18 cellular contexts compared by ENCODE assay signal in genomic region chr17:19857640-19858039, GRCh38. TPM values are rescaled to one million over a fixed set of nuclear protein-coding genes. Genes with fewer than 3 reads are reported as not detected.
A peak's percentile ranks its signal among the peaks of the same experiment; 100 is the strongest.
DNase-seq lines count a peak whose midpoint lies in the region; ATAC-seq and TF ChIP-seq lines count a peak whose summit lies in the region.
"Had no signal": no experiment of that assay in that cellular context is flagged by ENCODE, and none has a peak within 500 bp of the region (broad histone marks: within the 10 kb centered on the region; RNA-seq: fewer than 3 reads in every experiment).

No MANE protein-coding gene starts in this region.

- H2BK15ac ChIP-seq in IMR-90 (ENCODE audit: low read depth, low read length) = no peak overlapping the region

- H3K18ac ChIP-seq in IMR-90 (ENCODE audit: low read depth, low read length) = no peak overlapping the region

- BruUV-seq in IMR-90 (replicated peaks; lab: Mats Ljungman, UMichigan) = no TSS peak

- H3K23ac ChIP-seq in IMR-90 (ENCODE audit: low read depth, low read length) = 0 out of 2 replicates have a peak overlapping the region, but pooled peaks have one; percentile 51

- H4K8ac ChIP-seq in IMR-90 (ENCODE audit: low read depth in 2 of 2, low read length in 2 of 2) = no peak overlapping the region

- no peaks in the 10 kb centered on the region for H3K79me2 ChIP-seq in SK-N-SH (ENCODE audit: insufficient read depth)

- H3K36me3 ChIP-seq in CD8-positive, alpha-beta T cell (ENCODE audit: insufficient read depth, low read length) = no peaks in the 10 kb centered on the region
- H3K36me3 ChIP-seq in IMR-90 (ENCODE audit: control insufficient read depth, insufficient read depth, low read length) = peaks cover 10% of the 10 kb centered on the region; the same call in 1 of the 2 replicates
- peaks cover 3 to 17% of the 10 kb centered on the region in 2 experiments for H3K36me3 ChIP-seq in SK-N-SH (replicated peaks in 1 of 2; ENCODE audit: control insufficient read depth in 1 of 2, insufficient read depth in 2 of 2, low read length in 1 of 2)
- H3K36me3 ChIP-seq in endocrine pancreas (ENCODE audit: control insufficient read depth, insufficient read depth, low read length) = peaks cover 2% of the 10 kb centered on the region

- intact Hi-C loops in CD8-positive, alpha-beta T cell (cut with DNase I, micrococcal nuclease) = no loop called here
- intact Hi-C loops in IMR-90 (cut with micrococcal nuclease) = no loop called here

- no peaks in the 10 kb centered on the region for H3K4me1 ChIP-seq in CD8-positive, alpha-beta T cell (ENCODE audit: insufficient read depth, low read length)
- H3K4me1 ChIP-seq in IMR-90 (ENCODE audit: control insufficient read depth, insufficient read depth, low read length) = no peaks in the 10 kb centered on the region
- no peaks in the 10 kb centered on the region; a peak in 1 of 4 replicates for H3K4me1 ChIP-seq in SK-N-SH (ENCODE audit: control insufficient read depth in 1 of 2, insufficient read depth in 2 of 2, low read depth in 1 of 2, low read length in 1 of 2)
- H3K4me1 ChIP-seq in endocrine pancreas (ENCODE audit: control insufficient read depth, insufficient read depth, low read length) = no peaks in the 10 kb centered on the region
- H3K4me1 ChIP-seq: BLaER1 treated with 17β-estradiol and CSF1 and Interleukin-3, amounts not matched to agents 10 nM and 100 nM had no signal

- H3K79me1 ChIP-seq in IMR-90 (ENCODE audit: low read depth in 1 of 2, low read length in 2 of 2) = no peaks in the 10 kb centered on the region; a peak in 1 of 4 replicates

- POLR2A ChIA-PET in CD8-positive, alpha-beta T cell (lab: Charles Lee) = no interaction called here
- POLR2A ChIA-PET in IMR-90 (lab: Charles Lee; ENCODE audit: unreplicated experiment) = interaction anchor here (0.5 kb wide), 1 partner anchor 187 kb away, joined by 15 read pairs; no protein-coding TSS in a partner anchor
- POLR2A ChIA-PET in SK-N-SH (lab: Yijun Ruan, JAX) = interaction anchor here (1.5 kb wide), 1 partner anchor 11 kb away, joined by 3 read pairs; no protein-coding TSS in a partner anchor

- no peak overlapping the region for H3K4me3 Mint-ChIP-seq in CD8-positive, alpha-beta T cell
- H3K4me3 Mint-ChIP-seq: B cell; CD8-positive, alpha-beta memory T cell; HFFc6 had no signal

- TF ChIP-seq RAD21 in IMR-90 (IDR thresholded peaks at IDR 0.05; ENCODE audit: low read length) (no peak), SK-N-SH (IDR thresholded peaks at IDR 0.05; ENCODE audit: low read length) (no peak)

- H2BK5ac ChIP-seq in IMR-90 (ENCODE audit: low read depth, low read length, poor library complexity, severe bottlenecking) = no peak overlapping the region

- no peaks in the 10 kb centered on the region for H3K9me3 ChIP-seq in CD8-positive, alpha-beta T cell (ENCODE audit: low read length)
- H3K9me3 ChIP-seq in IMR-90 (ENCODE audit: control insufficient read depth, insufficient read depth, low read length) (no peaks in the 10 kb centered on the region), SK-N-SH (no peaks in the 10 kb centered on the region), endocrine pancreas (ENCODE audit: control insufficient read depth, low read length) (no peaks in the 10 kb centered on the region)
- H3K9me3 ChIP-seq: BLaER1 treated with 17β-estradiol and CSF1 and Interleukin-3, amounts not matched to agents 10 nM and 100 nM had no signal

- TF ChIP-seq EP300 in SK-N-SH (IDR thresholded peaks at IDR 0.05; ENCODE audit: borderline replicate concordance in 1 of 2, low read depth in 1 of 2, low read length in 1 of 2) = no peak

- no peak overlapping the region for H3K14ac ChIP-seq in IMR-90 (replicated peaks; ENCODE audit: low read depth, low read length)

- H3K9me3 Mint-ChIP-seq in CD8-positive, alpha-beta T cell = no peaks in the 10 kb centered on the region
- H3K9me3 Mint-ChIP-seq: CD8-positive, alpha-beta memory T cell; HFFc6 had no signal

- no peak overlapping the region for H3K4me2 ChIP-seq in IMR-90 (ENCODE audit: low read depth, low read length)
- no peak overlapping the region for H3K4me2 ChIP-seq in SK-N-SH
- H3K4me2 ChIP-seq: BLaER1 treated with 17β-estradiol and CSF1 and Interleukin-3, amounts not matched to agents 10 nM and 100 nM had no signal

- H3K9ac ChIP-seq in IMR-90 (ENCODE audit: low read depth, low read length) (no peak overlapping the region), SK-N-SH (no peak overlapping the region), endocrine pancreas (ENCODE audit: control insufficient read depth, insufficient read depth, low read length) (peak overlapping the region; percentile 41)
- H3K9ac ChIP-seq: BLaER1 treated with 17β-estradiol and CSF1 and Interleukin-3, amounts not matched to agents 10 nM and 100 nM had no signal

- H3K4ac ChIP-seq in IMR-90 (ENCODE audit: low read depth, low read length) = no peak overlapping the region

- no peak overlapping the region for H4K91ac ChIP-seq in IMR-90 (ENCODE audit: insufficient read depth, low read depth, low read length)

- H3K9me2 ChIP-seq in SK-N-SH = no peaks in the 10 kb centered on the region

- no peaks in the 10 kb centered on the region for H3F3A ChIP-seq in SK-N-SH (replicated peaks; ENCODE audit: insufficient read depth)

- no peak overlapping the region for H2AK9ac ChIP-seq in IMR-90 (replicated peaks; ENCODE audit: low read depth, low read length, poor library complexity)

- H3K27ac Mint-ChIP-seq in CD8-positive, alpha-beta T cell = peak overlapping the region; percentile 60
- H3K27ac Mint-ChIP-seq: B cell, HFFc6 had no signal

- ATAC-seq in CD8-positive, alpha-beta T cell = no peak
- ATAC-seq in IMR-90 (ENCODE audit: low read depth) = peak; percentile 27; the same call in 1 of the 2 replicates
- no peak for ATAC-seq in HG02870 (IDR thresholded peaks at IDR 0.05; ENCODE audit: unreplicated experiment)
- ATAC-seq in GM21526 (IDR thresholded peaks at IDR 0.05; ENCODE audit: low FRiP score, unreplicated experiment) = no peak
- no peak for ATAC-seq in HG03095 (IDR thresholded peaks at IDR 0.05; ENCODE audit: unreplicated experiment)
- ATAC-seq: HCT116, K562 had no signal

- H3K4me1 Mint-ChIP-seq in CD8-positive, alpha-beta T cell (ENCODE audit: low read depth) = peaks cover 3% of the 10 kb centered on the region
- H3K4me1 Mint-ChIP-seq: B cell; CD8-positive, alpha-beta memory T cell had no signal

- no peak overlapping the region for H3K27ac ChIP-seq in CD8-positive, alpha-beta T cell (ENCODE audit: low read depth, low read length)
- H3K27ac ChIP-seq in IMR-90 (ENCODE audit: insufficient read depth, low read length) (no peak overlapping the region), SK-N-SH (ENCODE audit: low read depth in 2 of 2, low read length in 1 of 2) (no peak overlapping the region)
- H3K27ac ChIP-seq: BLaER1 treated with 17β-estradiol and CSF1 and Interleukin-3, amounts not matched to agents 10 nM and 100 nM; HL-60 had no signal

- TF ChIP-seq CTCF in CD8-positive, alpha-beta T cell (IDR thresholded peaks at IDR 0.05) = no peak
- TF ChIP-seq CTCF in IMR-90 (conservative IDR thresholded peaks at IDR 0.05; ENCODE audit: low read depth, low read length) (no peak), SK-N-SH (IDR thresholded peaks at IDR 0.05) (no peak)

- TF ChIP-seq POLR2A in IMR-90 (IDR thresholded peaks at IDR 0.05; ENCODE audit: low read depth, low read length) = no peak

- CTCF ChIA-PET in CD8-positive, alpha-beta T cell (lab: Charles Lee) = interaction anchor here (0.9 to 1.1 kb wide), 2 partner anchors 9 to 259 kb away, joined by 3 to 5 read pairs; no protein-coding TSS in a partner anchor
- CTCF ChIA-PET in IMR-90 (lab: Yijun Ruan, JAX) = interaction anchor here (0.6 to 1.2 kb wide), 3 partner anchors 10 to 590 kb away, joined by 3 to 5 read pairs (median 3); partner anchors contain the start of gene ULK2
- CTCF ChIA-PET in SK-N-SH (lab: Yijun Ruan, JAX) = no interaction called here

- H3K27me3 ChIP-seq in CD8-positive, alpha-beta T cell (ENCODE audit: insufficient read depth, low read length) = no peaks in the 10 kb centered on the region
- H3K27me3 ChIP-seq in IMR-90 (ENCODE audit: control insufficient read depth, insufficient read depth, low read length) = no peaks in the 10 kb centered on the region
- H3K27me3 ChIP-seq in SK-N-SH (ENCODE audit: insufficient read depth) = no peaks in the 10 kb centered on the region
- H3K27me3 ChIP-seq in endocrine pancreas (ENCODE audit: control insufficient read depth, insufficient read depth, low read length) = no peaks in the 10 kb centered on the region
- H3K27me3 ChIP-seq: BLaER1 treated with 17β-estradiol and CSF1 and Interleukin-3, amounts not matched to agents 10 nM and 100 nM had no signal

- H3K56ac ChIP-seq in IMR-90 (ENCODE audit: extremely low read depth, insufficient read depth, low read length) = no peak overlapping the region

- no peak overlapping the region for H2BK20ac ChIP-seq in IMR-90 (ENCODE audit: low read depth, low read length)

- H4K5ac ChIP-seq in IMR-90 (ENCODE audit: low read depth, low read length) = no peak overlapping the region

- H3K36me3 Mint-ChIP-seq in CD8-positive, alpha-beta T cell = peaks cover 34% of the 10 kb centered on the region

- no peaks in the 10 kb centered on the region for H3K9me1 ChIP-seq in IMR-90 (ENCODE audit: insufficient read depth, low read length)

- DNase-seq in CD8-positive, alpha-beta T cell = no peak
- DNase-seq in IMR-90 (no peak), SK-N-SH (peak; percentile 29), hepatic stellate cell (ENCODE audit: low spot score) (no peak)
- DNase-seq: CD8-positive, alpha-beta memory T cell; COR-L47; GOT3; H7; HFFc6 had no signal

- no peak overlapping the region for H2AFZ ChIP-seq in IMR-90 (replicated peaks; ENCODE audit: low read length, poor library complexity)
- H2AFZ ChIP-seq in SK-N-SH (ENCODE audit: low read depth) = no peak overlapping the region

- in situ Hi-C loops in IMR-90 (cut with MboI; ENCODE audit: low sequenced_read_pairs) = no loop called here

- WGBS in IMR-90 (ENCODE audit: extremely low coverage in 2 of 2, insufficient read length in 1 of 2), 2 experiments = 83% methylated on average over 1 of the region's 2 CpGs; no CpG with 5 or more reads in 1 of the 2 experiments
- 50% methylated on average over 2 of the region's 2 CpGs for WGBS in SK-N-SH (ENCODE audit: low lambda C conversion rate)

- dilution Hi-C loops in IMR-90 (cut with HindIII; ENCODE audit: low sequenced_read_pairs, unreplicated experiment) = no loop called here

- no peak overlapping the region for H3K4me3 ChIP-seq in CD8-positive, alpha-beta T cell (ENCODE audit: low read depth, low read length)
- H3K4me3 ChIP-seq in IMR-90 (ENCODE audit: insufficient read depth, low read depth, low read length) = no peak overlapping the region
- no peak overlapping the region for H3K4me3 ChIP-seq in SK-N-SH (ENCODE audit: low read depth in 2 of 2, low read length in 1 of 2)
- H3K4me3 ChIP-seq in endocrine pancreas (ENCODE audit: control insufficient read depth, insufficient read depth, low read length) = no peak overlapping the region
- H3K4me3 ChIP-seq: BLaER1 treated with 17β-estradiol and CSF1 and Interleukin-3, amounts not matched to agents 10 nM and 100 nM; K562 had no signal

- H4K20me1 ChIP-seq in IMR-90 (ENCODE audit: insufficient read depth, low read length) = no peaks in the 10 kb centered on the region
- H4K20me1 ChIP-seq in SK-N-SH (ENCODE audit: insufficient read depth) = no peaks in the 10 kb centered on the region
- H4K20me1 ChIP-seq: BLaER1 treated with 17β-estradiol and CSF1 and Interleukin-3, amounts not matched to agents 10 nM and 100 nM had no signal

- H3K27me3 Mint-ChIP-seq in CD8-positive, alpha-beta T cell (ENCODE audit: low read depth) = no peaks in the 10 kb centered on the region
- H3K27me3 Mint-ChIP-seq: B cell; CD8-positive, alpha-beta memory T cell had no signal

- no peak overlapping the region for H2BK120ac ChIP-seq in IMR-90 (ENCODE audit: low read depth, low read length)

- H2AK5ac ChIP-seq in IMR-90 (ENCODE audit: low read depth, low read length) = no peak overlapping the region

RNA-seq across cellular contexts. Expression of gene ULK2, which starts 10.1 kb away (rescaled TPM):
- total RNA-seq in CD8-positive, alpha-beta T cell = 10 to 100 TPM in 1 of 2 experiments, 1 to 10 TPM in 1; 7.6 to 10.7 TPM
- total RNA-seq in IMR-90 (2012; rRNA removed) = 7.8 and 10.8 TPM in 2 replicates
- 7.9 and 8.9 TPM in 2 replicates for polyA plus RNA-seq in IMR-90 (2012; rRNA removed)
- 1.7 and 6.4 TPM in 2 replicates for polyA plus RNA-seq in IMR-90 (2012; cell fraction: cytosol; rRNA removed)
- 20.1 and 24.2 TPM in 2 replicates for polyA plus RNA-seq in IMR-90 (2012; cell fraction: nucleus; rRNA removed; ENCODE audit: low replicate concordance)
- polyA plus RNA-seq in SK-N-SH (2012; rRNA removed) = 18.0 and 28.0 TPM in 2 replicates
- polyA plus RNA-seq in SK-N-SH (2012; cell fraction: cytosol; rRNA removed) = 13.1 and 17.7 TPM in 2 replicates
- 30.2 and 45.2 TPM in 2 replicates for polyA plus RNA-seq in SK-N-SH (2012; cell fraction: nucleus; rRNA removed)
